Comparison of ENCODE assay signal across 1 cellular context in genomic region chr1:171984262-171984661, GRCh38.
TF ChIP-seq lines count a peak whose summit lies in the region.

No MANE protein-coding gene starts in this region.

TF ChIP-seq in IMR-90, 13 proteins besides CTCF, POLR2A, EP300 and RAD21 (continued from another document):
- TF ChIP-seq ELK1 (IDR thresholded peaks at IDR 0.05; ENCODE audit: borderline replicate concordance, low read depth, low read length) (no peak), MAZ (IDR thresholded peaks at IDR 0.05; ENCODE audit: borderline replicate concordance, low read depth, low read length) (no peak), CEBPB (IDR thresholded peaks at IDR 0.05; ENCODE audit: low read depth, low read length) (no peak), NFE2L2 (IDR thresholded peaks at IDR 0.05; ENCODE audit: low read depth, low read length) (no peak), MXI1 (IDR thresholded peaks at IDR 0.05; ENCODE audit: borderline replicate concordance, low read depth, low read length) (no peak), RCOR1 (IDR thresholded peaks at IDR 0.05; ENCODE audit: insufficient replicate concordance, low read length) (no peak), BHLHE40 (IDR thresholded peaks at IDR 0.05; ENCODE audit: low read depth, low read length) (no peak)
